Comparison of ENCODE assay signal across 1 cellular context in the genomic region with DNA sequence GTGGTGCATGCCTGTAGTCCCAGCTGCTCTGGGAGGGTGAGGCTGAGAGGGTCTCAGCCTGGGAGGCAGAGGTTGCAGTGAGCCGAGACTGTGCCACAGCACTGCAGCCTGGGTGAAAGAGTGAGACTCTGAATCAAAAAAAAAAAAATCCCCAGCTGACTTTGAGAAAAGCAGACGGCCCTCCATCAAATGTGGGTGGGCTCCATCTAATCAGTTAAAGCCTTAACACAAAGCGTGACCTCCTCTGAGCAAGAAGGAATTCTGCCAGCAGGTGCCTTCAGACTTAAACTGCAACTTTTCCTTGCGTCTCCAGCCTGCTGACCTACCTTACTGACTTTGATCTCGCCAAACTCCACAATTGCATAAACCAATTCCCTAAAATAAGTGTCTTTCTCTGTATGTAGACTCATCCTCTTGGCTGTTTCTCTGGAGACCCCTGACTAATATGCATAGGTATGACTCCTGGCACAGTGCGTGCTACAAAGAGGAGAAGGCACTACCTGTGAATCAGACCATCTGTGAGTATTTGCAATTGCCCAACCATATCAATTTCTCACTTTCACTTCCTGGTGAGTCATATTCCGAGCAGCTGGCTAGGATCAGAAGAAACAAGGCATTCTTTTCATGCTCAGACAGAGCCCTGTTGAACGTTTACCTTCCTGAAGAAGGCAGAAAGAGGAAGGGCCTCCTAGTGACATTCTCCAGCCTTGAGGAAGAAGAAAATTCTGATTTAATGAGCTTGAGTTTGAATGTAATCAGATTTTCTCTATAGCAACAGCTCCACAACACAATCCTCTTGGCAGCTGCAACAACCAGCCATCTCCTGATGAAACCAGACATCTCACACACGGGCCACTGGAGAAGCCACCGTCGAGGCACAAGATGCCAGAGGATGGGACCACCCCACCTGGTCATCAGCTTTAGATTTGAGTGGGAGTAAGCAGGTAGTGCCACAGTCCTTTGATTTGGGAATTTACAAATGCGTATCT.
A peak's percentile ranks its signal among the peaks of the same experiment; 100 is the strongest.
TF ChIP-seq lines count a peak whose summit lies in the region.

No MANE protein-coding gene starts in this region.

TF ChIP-seq in HepG2, 621 proteins besides CTCF, POLR2A, EP300 and RAD21 (continued from another document):
- TF ChIP-seq, protein P1, sequence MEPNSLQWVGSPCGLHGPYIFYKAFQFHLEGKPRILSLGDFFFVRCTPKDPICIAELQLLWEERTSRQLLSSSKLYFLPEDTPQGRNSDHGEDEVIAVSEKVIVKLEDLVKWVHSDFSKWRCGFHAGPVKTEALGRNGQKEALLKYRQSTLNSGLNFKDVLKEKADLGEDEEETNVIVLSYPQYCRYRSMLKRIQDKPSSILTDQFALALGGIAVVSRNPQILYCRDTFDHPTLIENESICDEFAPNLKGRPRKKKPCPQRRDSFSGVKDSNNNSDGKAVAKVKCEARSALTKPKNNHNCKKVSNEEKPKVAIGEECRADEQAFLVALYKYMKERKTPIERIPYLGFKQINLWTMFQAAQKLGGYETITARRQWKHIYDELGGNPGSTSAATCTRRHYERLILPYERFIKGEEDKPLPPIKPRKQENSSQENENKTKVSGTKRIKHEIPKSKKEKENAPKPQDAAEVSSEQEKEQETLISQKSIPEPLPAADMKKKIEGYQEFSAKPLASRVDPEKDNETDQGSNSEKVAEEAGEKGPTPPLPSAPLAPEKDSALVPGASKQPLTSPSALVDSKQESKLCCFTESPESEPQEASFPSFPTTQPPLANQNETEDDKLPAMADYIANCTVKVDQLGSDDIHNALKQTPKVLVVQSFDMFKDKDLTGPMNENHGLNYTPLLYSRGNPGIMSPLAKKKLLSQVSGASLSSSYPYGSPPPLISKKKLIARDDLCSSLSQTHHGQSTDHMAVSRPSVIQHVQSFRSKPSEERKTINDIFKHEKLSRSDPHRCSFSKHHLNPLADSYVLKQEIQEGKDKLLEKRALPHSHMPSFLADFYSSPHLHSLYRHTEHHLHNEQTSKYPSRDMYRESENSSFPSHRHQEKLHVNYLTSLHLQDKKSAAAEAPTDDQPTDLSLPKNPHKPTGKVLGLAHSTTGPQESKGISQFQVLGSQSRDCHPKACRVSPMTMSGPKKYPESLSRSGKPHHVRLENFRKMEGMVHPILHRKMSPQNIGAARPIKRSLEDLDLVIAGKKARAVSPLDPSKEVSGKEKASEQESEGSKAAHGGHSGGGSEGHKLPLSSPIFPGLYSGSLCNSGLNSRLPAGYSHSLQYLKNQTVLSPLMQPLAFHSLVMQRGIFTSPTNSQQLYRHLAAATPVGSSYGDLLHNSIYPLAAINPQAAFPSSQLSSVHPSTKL (CRISPR knock-in tag; IDR thresholded peaks at IDR 0.05), result peak; percentile 96
- no peak for TF ChIP-seq ZNF251 (CRISPR knock-in tag; IDR thresholded peaks at IDR 0.05)
- peak; percentile 92 for TF ChIP-seq JUN (CRISPR knock-in tag; IDR thresholded peaks at IDR 0.05)
- TF ChIP-seq, protein P2, sequence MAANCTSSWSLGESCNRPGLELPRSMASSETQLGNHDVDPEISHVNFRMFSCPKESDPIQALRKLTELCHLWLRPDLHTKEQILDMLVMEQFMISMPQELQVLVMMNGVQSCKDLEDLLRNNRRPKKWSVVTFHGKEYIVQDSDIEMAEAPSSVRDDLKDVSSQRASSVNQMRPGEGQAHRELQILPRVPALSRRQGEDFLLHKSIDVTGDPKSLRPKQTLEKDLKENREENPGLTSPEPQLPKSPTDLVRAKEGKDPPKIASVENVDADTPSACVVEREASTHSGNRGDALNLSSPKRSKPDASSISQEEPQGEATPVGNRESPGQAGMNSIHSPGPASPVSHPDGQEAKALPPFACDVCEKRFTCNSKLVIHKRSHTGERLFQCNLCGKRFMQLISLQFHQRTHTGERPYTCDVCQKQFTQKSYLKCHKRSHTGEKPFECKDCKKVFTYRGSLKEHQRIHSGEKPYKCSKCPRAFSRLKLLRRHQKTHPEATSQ (CRISPR knock-in tag; IDR thresholded peaks at IDR 0.05; ENCODE audit: borderline replicate concordance), result peak; percentile 35; the same call in 1 of the 2 replicates
- TF ChIP-seq, protein P3, sequence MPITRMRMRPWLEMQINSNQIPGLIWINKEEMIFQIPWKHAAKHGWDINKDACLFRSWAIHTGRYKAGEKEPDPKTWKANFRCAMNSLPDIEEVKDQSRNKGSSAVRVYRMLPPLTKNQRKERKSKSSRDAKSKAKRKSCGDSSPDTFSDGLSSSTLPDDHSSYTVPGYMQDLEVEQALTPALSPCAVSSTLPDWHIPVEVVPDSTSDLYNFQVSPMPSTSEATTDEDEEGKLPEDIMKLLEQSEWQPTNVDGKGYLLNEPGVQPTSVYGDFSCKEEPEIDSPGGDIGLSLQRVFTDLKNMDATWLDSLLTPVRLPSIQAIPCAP (CRISPR knock-in tag; IDR thresholded peaks at IDR 0.05; ENCODE audit: low read depth), result no peak
- no peak for TF ChIP-seq ZNF737 (CRISPR knock-in tag; IDR thresholded peaks at IDR 0.05; ENCODE audit: borderline replicate concordance)
- TF ChIP-seq ZNF281 (CRISPR knock-in tag; IDR thresholded peaks at IDR 0.05; ENCODE audit: borderline replicate concordance), result no peak
- TF ChIP-seq, protein P4, sequence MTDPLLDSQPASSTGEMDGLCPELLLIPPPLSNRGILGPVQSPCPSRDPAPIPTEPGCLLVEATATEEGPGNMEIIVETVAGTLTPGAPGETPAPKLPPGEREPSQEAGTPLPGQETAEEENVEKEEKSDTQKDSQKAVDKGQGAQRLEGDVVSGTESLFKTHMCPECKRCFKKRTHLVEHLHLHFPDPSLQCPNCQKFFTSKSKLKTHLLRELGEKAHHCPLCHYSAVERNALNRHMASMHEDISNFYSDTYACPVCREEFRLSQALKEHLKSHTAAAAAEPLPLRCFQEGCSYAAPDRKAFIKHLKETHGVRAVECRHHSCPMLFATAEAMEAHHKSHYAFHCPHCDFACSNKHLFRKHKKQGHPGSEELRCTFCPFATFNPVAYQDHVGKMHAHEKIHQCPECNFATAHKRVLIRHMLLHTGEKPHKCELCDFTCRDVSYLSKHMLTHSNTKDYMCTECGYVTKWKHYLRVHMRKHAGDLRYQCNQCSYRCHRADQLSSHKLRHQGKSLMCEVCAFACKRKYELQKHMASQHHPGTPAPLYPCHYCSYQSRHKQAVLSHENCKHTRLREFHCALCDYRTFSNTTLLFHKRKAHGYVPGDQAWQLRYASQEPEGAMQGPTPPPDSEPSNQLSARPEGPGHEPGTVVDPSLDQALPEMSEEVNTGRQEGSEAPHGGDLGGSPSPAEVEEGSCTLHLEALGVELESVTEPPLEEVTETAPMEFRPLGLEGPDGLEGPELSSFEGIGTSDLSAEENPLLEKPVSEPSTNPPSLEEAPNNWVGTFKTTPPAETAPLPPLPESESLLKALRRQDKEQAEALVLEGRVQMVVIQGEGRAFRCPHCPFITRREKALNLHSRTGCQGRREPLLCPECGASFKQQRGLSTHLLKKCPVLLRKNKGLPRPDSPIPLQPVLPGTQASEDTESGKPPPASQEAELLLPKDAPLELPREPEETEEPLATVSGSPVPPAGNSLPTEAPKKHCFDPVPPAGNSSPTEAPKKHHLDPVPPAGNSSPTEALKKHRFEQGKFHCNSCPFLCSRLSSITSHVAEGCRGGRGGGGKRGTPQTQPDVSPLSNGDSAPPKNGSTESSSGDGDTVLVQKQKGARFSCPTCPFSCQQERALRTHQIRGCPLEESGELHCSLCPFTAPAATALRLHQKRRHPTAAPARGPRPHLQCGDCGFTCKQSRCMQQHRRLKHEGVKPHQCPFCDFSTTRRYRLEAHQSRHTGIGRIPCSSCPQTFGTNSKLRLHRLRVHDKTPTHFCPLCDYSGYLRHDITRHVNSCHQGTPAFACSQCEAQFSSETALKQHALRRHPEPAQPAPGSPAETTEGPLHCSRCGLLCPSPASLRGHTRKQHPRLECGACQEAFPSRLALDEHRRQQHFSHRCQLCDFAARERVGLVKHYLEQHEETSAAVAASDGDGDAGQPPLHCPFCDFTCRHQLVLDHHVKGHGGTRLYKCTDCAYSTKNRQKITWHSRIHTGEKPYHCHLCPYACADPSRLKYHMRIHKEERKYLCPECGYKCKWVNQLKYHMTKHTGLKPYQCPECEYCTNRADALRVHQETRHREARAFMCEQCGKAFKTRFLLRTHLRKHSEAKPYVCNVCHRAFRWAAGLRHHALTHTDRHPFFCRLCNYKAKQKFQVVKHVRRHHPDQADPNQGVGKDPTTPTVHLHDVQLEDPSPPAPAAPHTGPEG (CRISPR knock-in tag; IDR thresholded peaks at IDR 0.05), result no peak
- TF ChIP-seq ZNF703 (CRISPR knock-in tag; IDR thresholded peaks at IDR 0.05; ENCODE audit: borderline replicate concordance), result no peak
- TF ChIP-seq ZEB1 (IDR thresholded peaks at IDR 0.05; ENCODE audit: insufficient replicate concordance, low read depth), result peak; percentile 86
- TF ChIP-seq NCOR1 (IDR thresholded peaks at IDR 0.05; ENCODE audit: borderline replicate concordance, low read length), result peak; percentile 49; the same call in 1 of the 2 replicates
- 0 out of 2 replicates have a peak, but pooled peaks have one; percentile 19 for TF ChIP-seq GABPB1 (CRISPR knock-in tag; IDR thresholded peaks at IDR 0.05)
- TF ChIP-seq TFAP4 (IDR thresholded peaks at IDR 0.05; ENCODE audit: borderline replicate concordance, low read depth), result peak; percentile 96
- TF ChIP-seq WIZ (CRISPR knock-in tag; IDR thresholded peaks at IDR 0.05), result no peak
- no peak for TF ChIP-seq ESRRA (CRISPR knock-in tag; IDR thresholded peaks at IDR 0.05; ENCODE audit: low read depth)
- peak; percentile 33; the same call in 1 of the 2 replicates for TF ChIP-seq NFIC (IDR thresholded peaks at IDR 0.05; ENCODE audit: low read length)
- 0 out of 2 replicates have a peak, but pooled peaks have one; percentile 34 for TF ChIP-seq ZFP1 (CRISPR knock-in tag; IDR thresholded peaks at IDR 0.05)
- no peak for TF ChIP-seq HES4 (CRISPR knock-in tag; IDR thresholded peaks at IDR 0.05; ENCODE audit: borderline replicate concordance)
- no peak for TF ChIP-seq BRD4 (CRISPR knock-in tag; IDR thresholded peaks at IDR 0.05)
- no peak for TF ChIP-seq GTF2F1 (IDR thresholded peaks at IDR 0.05; ENCODE audit: low read length)
- TF ChIP-seq, protein P5, sequence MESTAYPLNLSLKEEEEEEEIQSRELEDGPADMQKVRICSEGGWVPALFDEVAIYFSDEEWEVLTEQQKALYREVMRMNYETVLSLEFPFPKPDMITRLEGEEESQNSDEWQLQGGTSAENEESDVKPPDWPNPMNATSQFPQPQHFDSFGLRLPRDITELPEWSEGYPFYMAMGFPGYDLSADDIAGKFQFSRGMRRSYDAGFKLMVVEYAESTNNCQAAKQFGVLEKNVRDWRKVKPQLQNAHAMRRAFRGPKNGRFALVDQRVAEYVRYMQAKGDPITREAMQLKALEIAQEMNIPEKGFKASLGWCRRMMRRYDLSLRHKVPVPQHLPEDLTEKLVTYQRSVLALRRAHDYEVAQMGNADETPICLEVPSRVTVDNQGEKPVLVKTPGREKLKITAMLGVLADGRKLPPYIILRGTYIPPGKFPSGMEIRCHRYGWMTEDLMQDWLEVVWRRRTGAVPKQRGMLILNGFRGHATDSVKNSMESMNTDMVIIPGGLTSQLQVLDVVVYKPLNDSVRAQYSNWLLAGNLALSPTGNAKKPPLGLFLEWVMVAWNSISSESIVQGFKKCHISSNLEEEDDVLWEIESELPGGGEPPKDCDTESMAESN (CRISPR knock-in tag; conservative IDR thresholded peaks at IDR 0.05), result no peak
- TF ChIP-seq GLI4 (CRISPR knock-in tag; IDR thresholded peaks at IDR 0.05; ENCODE audit: borderline replicate concordance), result no peak
- TF ChIP-seq ZNF570 (CRISPR knock-in tag; IDR thresholded peaks at IDR 0.05; ENCODE audit: borderline replicate concordance), result no peak
TF ChIP-seq in HepG2: peak in this region for 118.
